ENCODE assay signal across 27 cellular contexts in genomic region chr5:127322405-127322804, GRCh38. TPM values are rescaled to one million over a fixed set of nuclear protein-coding genes. Genes with fewer than 3 reads are reported as not detected.
"Had no signal": no experiment of that assay in that cellular context is flagged by ENCODE, and none has a peak within 500 bp of the region (broad histone marks: within the 10 kb centered on the region; RNA-seq: fewer than 3 reads in every experiment).

No MANE protein-coding gene starts in this region.

- H3K4me3 ChIP-seq: colonic mucosa, gastrocnemius medialis, lung, psoas muscle, sigmoid colon, thoracic aorta, tibial nerve, upper lobe of left lung had no signal

- H3K27ac Mint-ChIP-seq: dendritic cell treated with granulocyte-macrophage colony-stimulating factor and Interleukin-4, amounts not matched to agents 40 ng/mL and 50 ng/mL, for 4 days; endodermal cell; memory B cell; nephron; stimulated activated naive B cell treated with anti-CD40 and anti-IgM and Interleukin-4, amounts not matched to agents 10 μg/mL and 1 μg/mL and 100 μg/mL, for 72 hours; stimulated activated naive CD8-positive, alpha-beta T cell treated with anti-CD3 and anti-CD28 coated beads, Interleukin-15, Interleukin-2, amounts not matched to agents 100 ng/mL and 50 ng/mL, for 24 hours had no signal

- DNase-seq: colonic mucosa; effector CD8-positive, alpha-beta T cell; endodermal cell; foreskin fibroblast; gastrocnemius medialis; head of caudate nucleus; nucleus accumbens; posterior cingulate gyrus; psoas muscle; right cardiac atrium; sigmoid colon; stimulated activated CD4-positive, alpha-beta T cell treated with anti-CD3 and anti-CD28 coated beads, Interleukin-2, amount 100 ng/mL, for 24 hours; stimulated activated CD4-positive, alpha-beta T cell treated with anti-CD3 and anti-CD28 coated beads, Interleukin-4, amount 100 ng/mL, for 24 hours; stimulated activated naive B cell treated with anti-CD40 and anti-IgM and Interleukin-4, amounts not matched to agents 10 μg/mL and 1 μg/mL and 100 μg/mL, for 72 hours; upper lobe of left lung had no signal

- H3K9me3 ChIP-seq: colonic mucosa, gastrocnemius medialis, psoas muscle, sigmoid colon, thoracic aorta, tibial nerve, upper lobe of left lung had no signal

- H3K27me3 ChIP-seq: colonic mucosa, gastrocnemius medialis, sigmoid colon, tibial nerve, upper lobe of left lung had no signal

- H3K27me3 Mint-ChIP-seq: stimulated activated naive CD8-positive, alpha-beta T cell treated with anti-CD3 and anti-CD28 coated beads, Interleukin-15, Interleukin-2, amounts not matched to agents 100 ng/mL and 50 ng/mL, for 24 hours had no signal

- H3K4me3 Mint-ChIP-seq: dendritic cell treated with granulocyte-macrophage colony-stimulating factor and Interleukin-4, amounts not matched to agents 40 ng/mL and 50 ng/mL, for 4 days; endodermal cell; memory B cell; nephron; stimulated activated naive B cell treated with anti-CD40 and anti-IgM and Interleukin-4, amounts not matched to agents 10 μg/mL and 1 μg/mL and 100 μg/mL, for 72 hours; stimulated activated naive CD8-positive, alpha-beta T cell treated with anti-CD3 and anti-CD28 coated beads, Interleukin-15, Interleukin-2, amounts not matched to agents 100 ng/mL and 50 ng/mL, for 24 hours had no signal

- H3K4me1 ChIP-seq: colonic mucosa, gastrocnemius medialis, psoas muscle, sigmoid colon, upper lobe of left lung had no signal

- ATAC-seq: esophagus mucosa; gastrocnemius medialis; left lobe of liver; psoas muscle; right cardiac atrium; stimulated activated naive B cell treated with anti-CD40 and anti-IgM and Interleukin-4, amounts not matched to agents 10 μg/mL and 1 μg/mL and 100 μg/mL, for 72 hours had no signal

- H3K36me3 ChIP-seq: colonic mucosa, gastrocnemius medialis, sigmoid colon, thoracic aorta, tibial nerve, upper lobe of left lung had no signal

- H3K27ac ChIP-seq: colonic mucosa, epithelial cell of prostate, gastrocnemius medialis, psoas muscle, sigmoid colon, thoracic aorta, tibial nerve, upper lobe of left lung had no signal

- FAIRE-seq: keratinocyte, urothelium cell line had no signal

- H3K9me3 Mint-ChIP-seq: dendritic cell treated with granulocyte-macrophage colony-stimulating factor and Interleukin-4, amounts not matched to agents 40 ng/mL and 50 ng/mL, for 4 days; endodermal cell; memory B cell; nephron; stimulated activated naive B cell treated with anti-CD40 and anti-IgM and Interleukin-4, amounts not matched to agents 10 μg/mL and 1 μg/mL and 100 μg/mL, for 72 hours; stimulated activated naive CD8-positive, alpha-beta T cell treated with anti-CD3 and anti-CD28 coated beads, Interleukin-15, Interleukin-2, amounts not matched to agents 100 ng/mL and 50 ng/mL, for 24 hours had no signal

- H3K36me3 Mint-ChIP-seq: memory B cell; stimulated activated naive B cell treated with anti-CD40 and anti-IgM and Interleukin-4, amounts not matched to agents 10 μg/mL and 1 μg/mL and 100 μg/mL, for 72 hours had no signal

RNA-seq across cellular contexts. Expression of gene MEGF10, which starts 31.8 kb away (rescaled TPM):
- polyA plus RNA-seq: keratinocyte had no signal
